In the genomic region with DNA sequence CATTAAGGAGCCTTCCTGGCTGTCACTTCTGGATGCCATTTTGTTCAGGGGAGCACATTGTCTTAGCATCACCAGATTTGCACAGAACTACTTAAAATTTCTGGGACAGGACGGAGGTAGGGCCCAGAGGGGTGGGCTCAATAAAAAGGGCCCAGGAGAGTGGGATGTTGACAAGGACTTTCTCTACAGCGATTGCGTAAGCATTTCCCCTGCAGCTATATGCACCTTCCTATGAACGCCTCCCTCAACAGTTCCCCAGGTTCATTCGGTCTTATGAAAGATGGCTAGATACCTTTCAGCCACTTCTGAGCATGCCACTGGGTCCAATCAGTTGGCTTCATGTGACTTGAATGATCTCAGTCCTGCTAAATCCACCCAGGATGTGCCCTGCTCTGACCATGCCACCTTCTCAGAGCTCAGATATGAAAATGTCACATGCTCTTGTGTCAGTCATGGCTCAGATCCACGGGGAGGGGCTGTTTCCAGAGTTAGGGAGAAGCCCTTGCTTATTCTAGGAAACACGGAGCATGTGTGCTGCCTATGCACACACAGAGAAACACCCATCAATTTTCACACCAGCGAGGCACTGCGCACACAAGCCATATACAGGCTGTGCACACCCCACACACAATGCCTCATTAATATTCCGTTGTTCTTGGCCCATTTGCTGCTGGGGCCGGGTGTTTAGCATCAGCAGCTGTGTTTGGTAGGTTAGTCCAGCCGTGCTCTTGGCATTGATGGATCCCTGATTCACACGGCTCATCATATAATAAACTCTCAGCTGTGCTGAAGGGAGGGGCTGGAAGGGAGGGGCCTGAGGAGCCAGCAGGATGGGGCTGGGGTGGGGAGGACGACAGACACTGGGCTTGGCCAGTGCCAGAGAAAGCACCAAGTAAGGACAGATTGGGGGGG, we compare ENCODE assay signal across 14 cellular contexts. TPM values are rescaled to one million over a fixed set of nuclear protein-coding genes. Genes with fewer than 3 reads are reported as not detected.
DNase-seq lines count a peak whose midpoint lies in the region; ATAC-seq and TF ChIP-seq lines count a peak whose summit lies in the region.
"Had no signal": no experiment of that assay in that cellular context is flagged by ENCODE, and none has a peak within 500 bp of the region (broad histone marks: within the 10 kb centered on the region; RNA-seq: fewer than 3 reads in every experiment).

No MANE protein-coding gene starts in this region.

- no peaks in the 10 kb centered on the region for H3K27me3 ChIP-seq in esophagus squamous epithelium
- no peaks in the 10 kb centered on the region for H3K27me3 ChIP-seq in GM23248 (replicated peaks; ENCODE audit: insufficient read depth)
- H3K27me3 ChIP-seq in A673 (replicated peaks; ENCODE audit: insufficient read depth, low read depth, low read length, poor library complexity), result no peaks in the 10 kb centered on the region
- H3K27me3 ChIP-seq: brain microvascular endothelial cell, esophagus muscularis mucosa, suprapubic skin had no signal

- CTCF ChIA-PET in A673 (lab: Charles Lee), result no interaction called here

- H3K4me2 ChIP-seq in GM23248 (ENCODE audit: unreplicated experiment), result no peak overlapping the region

- POLR2A ChIA-PET in A673 (lab: Charles Lee; ENCODE audit: low non-redundant PET), result no interaction called here

- WGBS in esophagus squamous epithelium, 2 donors, result 59 to 66% methylated on average over 10 to 12 of the region's 14 CpGs
- WGBS in GM23248 (ENCODE audit: low coverage in 1 of 2, low lambda C conversion rate in 2 of 2, missing lambda C conversion rate in 2 of 2), 2 experiments, result 42 to 50% methylated on average over 13 to 14 of the region's 14 CpGs

- no TSS peak for BruUV-seq in A673 (replicated peaks; lab: Mats Ljungman, UMichigan)

- intact Hi-C loops in esophagus squamous epithelium (cut with DNase I), result no loop called here
- intact Hi-C loops in A673 (cut with micrococcal nuclease; ENCODE audit: unreplicated experiment), result no loop called here

- no peaks in the 10 kb centered on the region for H3K9me2 ChIP-seq in GM23248 (ENCODE audit: insufficient read depth)

- TF ChIP-seq CTCF in esophagus squamous epithelium (IDR thresholded peaks at IDR 0.05) (no peak), A673 (conservative IDR thresholded peaks at IDR 0.05; ENCODE audit: low read depth, low read length) (no peak)

- H3K79me2 ChIP-seq in GM23248 (ENCODE audit: insufficient read depth), result no peaks in the 10 kb centered on the region

- H3K9ac ChIP-seq in GM23248, result no peak overlapping the region

- H3F3A ChIP-seq in GM23248 (ENCODE audit: insufficient read depth), result no peaks in the 10 kb centered on the region

- no peaks in the 10 kb centered on the region for H4K20me1 ChIP-seq in GM23248 (ENCODE audit: insufficient read depth)

- H3K27ac ChIP-seq in esophagus squamous epithelium (peak overlapping the region in 3 of 4 donors; percentile 7 to 19 (median 11)), GM23248 (no peak overlapping the region), A673 (ENCODE audit: low read depth, low read length, poor library complexity, severe bottlenecking) (no peak overlapping the region)
- H3K27ac ChIP-seq: brain microvascular endothelial cell, suprapubic skin had no signal

- no peaks in the 10 kb centered on the region for H3K9me3 ChIP-seq in esophagus squamous epithelium
- no peaks in the 10 kb centered on the region for H3K9me3 ChIP-seq in GM23248 (ENCODE audit: low read depth)
- no peaks in the 10 kb centered on the region for H3K9me3 ChIP-seq in A673 (ENCODE audit: low read depth, low read length, poor library complexity, severe bottlenecking)
- H3K9me3 ChIP-seq: esophagus muscularis mucosa, suprapubic skin had no signal

- no peak for TF ChIP-seq POLR2A in esophagus squamous epithelium (IDR thresholded peaks at IDR 0.05)

- ATAC-seq in HG03159 (IDR thresholded peaks at IDR 0.05; ENCODE audit: unreplicated experiment) (no peak), GM21390 (IDR thresholded peaks at IDR 0.05; ENCODE audit: unreplicated experiment) (no peak)

- in situ Hi-C loops in GM23248 (cut with MboI), result no loop called here

- H3K36me3 ChIP-seq in esophagus squamous epithelium, result peaks cover 0 to 97% (median 18%) of the 10 kb centered on the region in 3 donors
- no peaks in the 10 kb centered on the region for H3K36me3 ChIP-seq in GM23248 (ENCODE audit: low read depth)
- H3K36me3 ChIP-seq in A673 (ENCODE audit: insufficient read depth, low read length, poor library complexity, severe bottlenecking), result no peaks in the 10 kb centered on the region
- H3K36me3 ChIP-seq: brain microvascular endothelial cell had no signal

- H2AFZ ChIP-seq in GM23248, result no peak overlapping the region

- DNase-seq in DMS153 treated with DMSO at 0.1 percent for 48 hours (lab: John Stamatoyannopoulos, UW; ENCODE audit: unreplicated experiment) (peak; percentile 41), NCI-H510A treated with DMSO at 0.1 percent for 48 hours (lab: John Stamatoyannopoulos, UW) (peak; percentile 41), esophagus squamous epithelium (lab: John Stamatoyannopoulos, UW) (no peak), occipital lobe (lab: John Stamatoyannopoulos, UW) (peak; percentile 57), GM23248 (no peak), A673 (ENCODE audit: low spot score) (no peak)
- DNase-seq: activated T-cell treated with anti-CD3 and anti-CD28 coated beads for 4 hours; brain microvascular endothelial cell; CD4-positive, alpha-beta T cell; HCEC 1CT had no signal

- H3K4me3 ChIP-seq in esophagus squamous epithelium (no peak overlapping the region), GM23248 (no peak overlapping the region), A673 (ENCODE audit: low read depth, low read length, poor library complexity, severe bottlenecking) (no peak overlapping the region)
- H3K4me3 ChIP-seq: esophagus muscularis mucosa, suprapubic skin had no signal

- H3K4me1 ChIP-seq in esophagus squamous epithelium (peaks cover 0 to 24% (median 5%) of the 10 kb centered on the region in 3 donors), GM23248 (ENCODE audit: insufficient read depth) (no peaks in the 10 kb centered on the region), A673 (ENCODE audit: insufficient read depth, low read length, poor library complexity, severe bottlenecking) (no peaks in the 10 kb centered on the region)

RNA-seq across cellular contexts. Expression of gene NNMT, which starts 52.5 kb away (rescaled TPM):
- 100 to 1,000 TPM in 1 of 4 donors, 10 to 100 TPM in 2, 1 to 10 TPM in 1; 4.1 to 142 (median 56.8) TPM for total RNA-seq in esophagus squamous epithelium
- not detected for total RNA-seq in occipital lobe
- 809 and 1,043 TPM in 2 replicates for total RNA-seq in GM23248 (2014; rRNA removed; shearing (Covaris generic))
- 1,317 and 1,390 TPM in 2 replicates for polyA plus RNA-seq in GM23248 (2016; fragmentation: Nextera tagmentation; extraction: Ambion mirVana)
- total RNA-seq in A673 (2021), result 0.64 TPM in 1 of 2 replicates, not detected in the other
- total RNA-seq: CD4-positive, alpha-beta T cell had no signal

Comparison
In these comparisons a context has a peak if more than half of its experiments do, and no peak if none do; other contexts are left out.
1. DNase-seq: peak in DMS153 treated with DMSO at 0.1 percent for 48 hours (single experiment), NCI-H510A treated with DMSO at 0.1 percent for 48 hours (single experiment) and occipital lobe (single experiment); none in esophagus squamous epithelium (single experiment), GM23248 (single experiment) and A673 (single experiment).
2. H3K27ac ChIP-seq: peak in esophagus squamous epithelium (3 of 4); none in GM23248 (single experiment) and A673 (single experiment).